ENCODE assay signal across 12 cellular contexts in genomic region chr13:98370806-98371553, GRCh38.
A peak's percentile ranks its signal among the peaks of the same experiment; 100 is the strongest.
DNase-seq lines count a peak whose midpoint lies in the region; TF ChIP-seq lines count a peak whose summit lies in the region.
"Had no signal": no experiment of that assay in that cellular context is flagged by ENCODE, and none has a peak within 500 bp of the region (broad histone marks: within the 10 kb centered on the region; RNA-seq: fewer than 3 reads in every experiment).

No MANE protein-coding gene starts in this region.

- no peaks in the 10 kb centered on the region for H3K27me3 ChIP-seq in transverse colon

- no peak for TF ChIP-seq CTCF in choroid plexus epithelial cell (conservative IDR thresholded peaks at IDR 0.05; ENCODE audit: low read depth, low read length)
- TF ChIP-seq CTCF in transverse colon (IDR thresholded peaks at IDR 0.05): no peak

- no peak for TF ChIP-seq EP300 in transverse colon (IDR thresholded peaks at IDR 0.05; ENCODE audit: low read depth)

- H3K36me3 ChIP-seq in transverse colon: no peaks in the 10 kb centered on the region

- H3K27ac ChIP-seq in transverse colon: peak overlapping the region; percentile 34 to 67 (median 58)

- 54 to 62% methylated on average over 5 to 16 of the region's 16 CpGs for WGBS in transverse colon (ENCODE audit: low coverage in 1 of 2), 2 donors

- peak; percentile 90 for DNase-seq in LHCN-M2 (ENCODE audit: low read depth)
- DNase-seq in choroid plexus epithelial cell (ENCODE audit: low read depth): peak; percentile 85
- DNase-seq in kidney tubule cell (ENCODE audit: low spot score): peak; percentile 47
- peak; percentile 31 for DNase-seq in transverse colon
- no peak for DNase-seq in inferior parietal cortex (ENCODE audit: extremely low spot score)
- no peak for DNase-seq in activated CD4-positive, alpha-beta T cell treated with anti-CD3 and anti-CD28 coated beads, Interleukin-2, amount 50 U/mL, for 48 hours
- DNase-seq in SW 1271 (lab: John Stamatoyannopoulos, UW): no peak
- DNase-seq: activated T-cell treated with anti-CD3 and anti-CD28 coated beads for 4 hours, cerebellar nuclear complex, NCI-H748 treated with DMSO at 0.1 percent for 48 hours, T-helper 2 cell had no signal

- peaks cover 0 to 10% (median 3%) of the 10 kb centered on the region in 4 donors for H3K4me1 ChIP-seq in transverse colon

- in situ Hi-C loops in transverse colon (cut with MboI; ENCODE audit: low pct_ligation_motif_present in 1 of 4, low pct_unique_long_range_greater_than_20kb in 1 of 4, low sequenced_read_pairs in 3 of 4): no loop called here

- intact Hi-C loops in transverse colon (cut with DNase I; ENCODE audit: low total_unique reads): no loop called here

- H3K4me3 ChIP-seq in choroid plexus epithelial cell (ENCODE audit: low read depth, low read length) (no peak overlapping the region), transverse colon (no peak overlapping the region)
- H3K4me3 ChIP-seq: K562 had no signal

- no peak for TF ChIP-seq POLR2A in transverse colon (IDR thresholded peaks at IDR 0.05)

- H3K9me3 ChIP-seq in transverse colon: no peaks in the 10 kb centered on the region

Comparison
In these comparisons a context has a peak if more than half of its experiments do, and no peak if none do; other contexts are left out.
1. DNase-seq: peak in LHCN-M2 (single experiment), choroid plexus epithelial cell (single experiment), kidney tubule cell (single experiment) and transverse colon (single experiment); none in inferior parietal cortex (single experiment), activated CD4-positive, alpha-beta T cell treated with anti-CD3 and anti-CD28 coated beads, Interleukin-2, amount 50 U/mL, for 48 hours (0 of 2) and SW 1271 (0 of 2).